In the genomic region with DNA sequence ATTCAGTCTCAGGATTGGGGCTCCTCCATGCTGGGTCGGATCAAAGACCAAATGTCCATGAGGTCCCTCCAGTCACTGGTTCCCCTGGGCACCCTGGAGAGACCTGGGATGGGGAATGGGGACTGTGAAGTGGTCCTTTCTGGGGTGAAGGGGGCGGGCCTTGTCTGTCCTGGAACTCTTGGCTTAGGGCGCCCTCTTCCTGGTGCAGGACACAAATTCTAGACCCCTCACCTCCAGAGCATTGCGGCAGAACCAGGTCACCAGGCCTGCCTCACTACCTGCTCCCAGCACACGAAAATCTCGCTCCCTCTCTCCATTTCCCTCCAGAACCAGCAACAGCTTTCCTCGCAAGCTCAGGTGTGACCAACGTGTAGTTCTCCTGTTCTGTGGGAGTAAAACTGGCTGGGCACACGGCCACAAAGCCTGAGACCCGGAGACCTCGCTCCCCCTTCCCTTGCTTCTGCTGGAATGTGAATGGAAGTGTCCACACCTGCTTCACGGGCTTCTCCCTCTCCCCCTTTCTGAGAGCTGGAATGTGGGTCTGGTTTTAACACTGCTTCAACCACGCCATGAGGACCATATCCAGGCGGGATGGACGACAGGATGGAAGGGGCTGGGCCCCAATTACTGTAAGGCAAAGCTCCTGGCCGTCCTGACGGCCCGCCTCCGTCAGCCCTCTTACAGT, we compare ENCODE assay signal across 1 cellular context.
TF ChIP-seq lines count a peak whose summit lies in the region.

No MANE protein-coding gene starts in this region.

TF ChIP-seq in HepG2, 621 proteins besides CTCF, POLR2A, EP300 and RAD21 (continued from another document):
- TF ChIP-seq, protein P1, sequence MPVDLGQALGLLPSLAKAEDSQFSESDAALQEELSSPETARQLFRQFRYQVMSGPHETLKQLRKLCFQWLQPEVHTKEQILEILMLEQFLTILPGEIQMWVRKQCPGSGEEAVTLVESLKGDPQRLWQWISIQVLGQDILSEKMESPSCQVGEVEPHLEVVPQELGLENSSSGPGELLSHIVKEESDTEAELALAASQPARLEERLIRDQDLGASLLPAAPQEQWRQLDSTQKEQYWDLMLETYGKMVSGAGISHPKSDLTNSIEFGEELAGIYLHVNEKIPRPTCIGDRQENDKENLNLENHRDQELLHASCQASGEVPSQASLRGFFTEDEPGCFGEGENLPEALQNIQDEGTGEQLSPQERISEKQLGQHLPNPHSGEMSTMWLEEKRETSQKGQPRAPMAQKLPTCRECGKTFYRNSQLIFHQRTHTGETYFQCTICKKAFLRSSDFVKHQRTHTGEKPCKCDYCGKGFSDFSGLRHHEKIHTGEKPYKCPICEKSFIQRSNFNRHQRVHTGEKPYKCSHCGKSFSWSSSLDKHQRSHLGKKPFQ (CRISPR knock-in tag; IDR thresholded peaks at IDR 0.05; ENCODE audit: insufficient replicate concordance) = no peak
